ENCODE assay signal across 8 cellular contexts in genomic region chr6:41941280-41942044, GRCh38. TPM values are rescaled to one million over a fixed set of nuclear protein-coding genes. Genes with fewer than 3 reads are reported as not detected.
DNase-seq lines count a peak whose midpoint lies in the region; ATAC-seq and TF ChIP-seq lines count a peak whose summit lies in the region.

Gene CCND3 (minus strand): TSS chr6:41941808. CDS start chr6:41941649, 159 bp downstream.

- intact Hi-C loops in activated CD4-positive, alpha-beta T cell treated with anti-CD3 and anti-CD28 coated beads, Interleukin-2, amount 10 ng/mL, durations not matched to agents 24 days and 14 days (cut with micrococcal nuclease): loop anchor here (1.0 to 2.0 kb wide), 5 partner anchors 17 to 98 kb away; partner anchors contain the start of genes BYSL and MED20
- intact Hi-C loops in right lobe of liver (cut with DNase I): no loop called here

- H3K36me3 Mint-ChIP-seq in activated CD4-positive, alpha-beta T cell treated with anti-CD3 and anti-CD28 coated beads, Interleukin-2, amount 10 ng/mL, durations not matched to agents 24 days and 14 days (ENCODE audit: low read depth): peaks cover 37% of the 10 kb centered on the region

- H3K36me3 ChIP-seq in BJ (ENCODE audit: control insufficient read depth, insufficient read depth, low read length) (peaks cover 3% of the 10 kb centered on the region; the same call in 1 of the 2 replicates), right lobe of liver (no peaks in the 10 kb centered on the region)

- WGBS in right lobe of liver (ENCODE audit: insufficient coverage, low coverage, low lambda C conversion rate, missing lambda C conversion rate): 0% methylated on average over 11 of the region's 86 CpGs

- peak within 1 kb of the TSS; percentile 100 for H3K4me3 Mint-ChIP-seq in activated CD4-positive, alpha-beta T cell treated with anti-CD3 and anti-CD28 coated beads, Interleukin-2, amount 10 ng/mL, durations not matched to agents 24 days and 14 days

- H3K4me1 Mint-ChIP-seq in activated CD4-positive, alpha-beta T cell treated with anti-CD3 and anti-CD28 coated beads, Interleukin-2, amount 10 ng/mL, durations not matched to agents 24 days and 14 days: peaks cover 46% of the 10 kb centered on the region

- POLR2A ChIA-PET in BJ (lab: Charles Lee): interaction anchor here (0.7 kb wide), 1 partner anchor 162 kb away, joined by 8 read pairs; the partner anchor contains the start of gene FRS3

- peaks cover 0 to 13% (median 0%) of the 10 kb centered on the region in 4 donors for H3K4me1 ChIP-seq in right lobe of liver

- ATAC-seq in HG03439 (IDR thresholded peaks at IDR 0.05; ENCODE audit: unreplicated experiment) (peak; percentile 86), right lobe of liver (peak; percentile 96 to 97 (median 97))

- no peak for TF ChIP-seq CTCF in BJ (IDR thresholded peaks at IDR 0.05; ENCODE audit: insufficient read depth, low read depth, low read length)
- no peak for TF ChIP-seq CTCF in right lobe of liver (IDR thresholded peaks at IDR 0.05)

- H3K4me3 ChIP-seq in BJ (ENCODE audit: low read depth, low read length) (peak within 1 kb of the TSS; percentile 81), right lobe of liver (peak within 1 kb of the TSS; percentile 89 to 95 (median 93))

- H3K27me3 ChIP-seq in BJ (ENCODE audit: control insufficient read depth, insufficient read depth, low read length) (no peaks in the 10 kb centered on the region), right lobe of liver (no peaks in the 10 kb centered on the region)

- peak; percentile 55 for DNase-seq in BJ (ENCODE audit: low read depth)
- peak; percentile 88 for DNase-seq in GM19238 (ENCODE audit: insufficient read length, low spot score)
- DNase-seq in NCI-H524 treated with DMSO at 0.1 percent for 48 hours (lab: John Stamatoyannopoulos, UW): peak; percentile 48
- peak; percentile 97 for DNase-seq in activated CD4-positive, alpha-beta T cell treated with anti-CD3 and anti-CD28 coated beads, Interleukin-2, amount 10 ng/mL, durations not matched to agents 24 days and 14 days
- DNase-seq in dedifferentiated amniotic fluid mesenchymal stem cell (ENCODE audit: extremely low spot score): peak; percentile 87
- peak; percentile 94 to 96 (median 94) for DNase-seq in right lobe of liver
- peak; percentile 90 for DNase-seq in stimulated activated CD4-positive, alpha-beta T cell treated with anti-CD3 and anti-CD28 coated beads, Interleukin-4, amount 100 ng/mL, for 24 hours

- peak within 1 kb of the TSS; percentile 30 to 74 (median 59) for H3K27ac ChIP-seq in right lobe of liver

- H3K27ac Mint-ChIP-seq in activated CD4-positive, alpha-beta T cell treated with anti-CD3 and anti-CD28 coated beads, Interleukin-2, amount 10 ng/mL, durations not matched to agents 24 days and 14 days: peak within 1 kb of the TSS; percentile 96

- peak; percentile 56 for TF ChIP-seq POLR2A in right lobe of liver (IDR thresholded peaks at IDR 0.05)

- CTCF ChIA-PET in BJ (lab: Yijun Ruan, JAX): interaction anchor here (1.0 to 10.5 kb wide), 3 partner anchors 18 to 155 kb away, joined by 3 to 152 read pairs (median 3); partner anchors contain the start of gene TAF8

- H3K9me3 Mint-ChIP-seq in activated CD4-positive, alpha-beta T cell treated with anti-CD3 and anti-CD28 coated beads, Interleukin-2, amount 10 ng/mL, durations not matched to agents 24 days and 14 days: no peaks in the 10 kb centered on the region

- H3K9me3 ChIP-seq in right lobe of liver: no peaks in the 10 kb centered on the region

- no peaks in the 10 kb centered on the region for H3K27me3 Mint-ChIP-seq in activated CD4-positive, alpha-beta T cell treated with anti-CD3 and anti-CD28 coated beads, Interleukin-2, amount 10 ng/mL, durations not matched to agents 24 days and 14 days

RNA-seq across cellular contexts. Expression of gene CCND3, which starts in this region (rescaled TPM):
- polyA plus RNA-seq in BJ (2011; rRNA removed): 20.0 and 38.5 TPM in 2 replicates
- 19.2 and 26.1 TPM in 2 replicates for polyA minus RNA-seq in BJ (2011; rRNA and poly(A)+ RNA removed)
- 483 and 491 TPM in 2 replicates for total RNA-seq in activated CD4-positive, alpha-beta T cell treated with anti-CD3 and anti-CD28 coated beads, Interleukin-2, amount 10 ng/mL, durations not matched to agents 24 days and 14 days
- 10 to 100 TPM; 11.3 to 51.9 (median 14.2) TPM for total RNA-seq in right lobe of liver

Comparison
In these comparisons a context has a peak if more than half of its experiments do, and no peak if none do; other contexts are left out.
1. Peak in every context shown above with its lines: DNase-seq, ATAC-seq, H3K4me3 ChIP-seq and H3K27ac ChIP-seq.